ENCODE assay signal across 13 cellular contexts in the genomic region with DNA sequence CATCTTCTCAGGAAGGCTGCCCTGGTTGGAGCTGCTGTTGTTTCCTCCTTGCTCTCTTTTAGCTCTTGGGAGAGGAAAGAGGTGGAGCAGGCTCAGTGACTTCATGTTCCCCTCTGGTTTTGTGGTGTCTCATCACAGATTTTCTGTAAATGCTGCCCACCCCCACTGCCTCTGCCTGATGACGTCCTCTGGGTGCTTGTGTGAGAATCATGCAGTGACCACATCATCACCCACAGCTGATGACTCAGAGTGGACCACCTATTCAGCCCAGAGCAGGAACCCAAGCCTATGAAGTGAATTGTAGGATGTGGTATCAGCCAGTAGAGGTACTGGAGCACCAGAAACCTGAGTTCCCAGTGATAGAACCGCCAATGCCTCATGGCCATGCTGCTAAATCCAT. TPM values are rescaled to one million over a fixed set of nuclear protein-coding genes. Genes with fewer than 3 reads are reported as not detected.
DNase-seq lines count a peak whose midpoint lies in the region; ATAC-seq and TF ChIP-seq lines count a peak whose summit lies in the region.
"Had no signal": no experiment of that assay in that cellular context is flagged by ENCODE, and none has a peak within 500 bp of the region (broad histone marks: within the 10 kb centered on the region; RNA-seq: fewer than 3 reads in every experiment).

A gene with protein sequence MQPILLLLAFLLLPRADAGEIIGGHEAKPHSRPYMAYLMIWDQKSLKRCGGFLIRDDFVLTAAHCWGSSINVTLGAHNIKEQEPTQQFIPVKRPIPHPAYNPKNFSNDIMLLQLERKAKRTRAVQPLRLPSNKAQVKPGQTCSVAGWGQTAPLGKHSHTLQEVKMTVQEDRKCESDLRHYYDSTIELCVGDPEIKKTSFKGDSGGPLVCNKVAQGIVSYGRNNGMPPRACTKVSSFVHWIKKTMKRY (minus strand): TSS at position 33 of the 400 bp plus-strand sequence. CDS start 30 bp downstream, at position 3.

- TF ChIP-seq CTCF in dorsolateral prefrontal cortex (IDR thresholded peaks at IDR 0.05 in 54 of 56, conservative IDR thresholded peaks at IDR 0.05 in 2 of 56; ENCODE audit: low read depth in 1 of 56, partially characterized antibody in 56 of 56) (no peak), type B pancreatic cell (conservative IDR thresholded peaks at IDR 0.05) (no peak), suprapubic skin (IDR thresholded peaks at IDR 0.05) (no peak)

- H3K36me3 ChIP-seq in suprapubic skin = no peaks in the 10 kb centered on the region
- H3K36me3 ChIP-seq: BLaER1 treated with 17β-estradiol and CSF1 and Interleukin-3, amounts not matched to agents 10 nM and 100 nM; thyroid gland had no signal

- no peaks in the 10 kb centered on the region for H3K4me1 ChIP-seq in suprapubic skin

- H3K4me3 ChIP-seq in dorsolateral prefrontal cortex = no peak within 1 kb of the TSS
- no peak within 1 kb of the TSS for H3K4me3 ChIP-seq in suprapubic skin
- H3K4me3 ChIP-seq: BLaER1 treated with 17β-estradiol and CSF1 and Interleukin-3, amounts not matched to agents 10 nM and 100 nM; thyroid gland had no signal

- no peaks in the 10 kb centered on the region for H3K9me3 Mint-ChIP-seq in effector memory CD8-positive, alpha-beta T cell
- no peaks in the 10 kb centered on the region for H3K9me3 Mint-ChIP-seq in type B pancreatic cell

- ATAC-seq in GM19351 (IDR thresholded peaks at IDR 0.05; ENCODE audit: unreplicated experiment) (peak; percentile 62), HG02938 (IDR thresholded peaks at IDR 0.05; ENCODE audit: unreplicated experiment) (no peak)
- ATAC-seq in effector memory CD8-positive, alpha-beta T cell (replicated peaks) = peak; percentile 96

- intact Hi-C loops in dorsolateral prefrontal cortex (cut with DNase I) = no loop called here

- TF ChIP-seq POLR2A in suprapubic skin (IDR thresholded peaks at IDR 0.05) = no peak

- TF ChIP-seq EP300 in suprapubic skin (IDR thresholded peaks at IDR 0.05) = no peak

- peaks cover 42 to 43% of the 10 kb centered on the region in 2 donors for H3K4me1 Mint-ChIP-seq in effector memory CD8-positive, alpha-beta T cell (ENCODE audit: low read depth in 2 of 2)
- no peaks in the 10 kb centered on the region for H3K4me1 Mint-ChIP-seq in type B pancreatic cell (ENCODE audit: unreplicated experiment)

- WGBS in suprapubic skin = 59% methylated on average over 2 of the region's 2 CpGs

- no peaks in the 10 kb centered on the region for H3K27me3 Mint-ChIP-seq in effector memory CD8-positive, alpha-beta T cell
- no peaks in the 10 kb centered on the region for H3K27me3 Mint-ChIP-seq in type B pancreatic cell

- H3K9me3 ChIP-seq in suprapubic skin = no peaks in the 10 kb centered on the region
- H3K9me3 ChIP-seq: BLaER1 treated with 17β-estradiol and CSF1 and Interleukin-3, amounts not matched to agents 10 nM and 100 nM; thyroid gland had no signal

- peaks cover 47% of the 10 kb centered on the region for H3K36me3 Mint-ChIP-seq in effector memory CD8-positive, alpha-beta T cell (ENCODE audit: insufficient read depth)
- no peaks in the 10 kb centered on the region for H3K36me3 Mint-ChIP-seq in type B pancreatic cell

- peak; percentile 27 to 32 for DNase-seq in activated CD8-positive, alpha-beta memory T cell treated with anti-CD3 and anti-CD28 coated beads for 1 hour (ENCODE audit: extremely low read depth in 1 of 2, low read depth in 1 of 2)
- peak; percentile 73 to 85 (median 78) for DNase-seq in effector memory CD8-positive, alpha-beta T cell
- DNase-seq in stimulated activated CD8-positive, alpha-beta memory T cell treated with anti-CD3 and anti-CD28 coated beads, Interleukin-12 subunit alpha, Interleukin-12 subunit beta, amount 100 ng/mL, for 4 hours (ENCODE audit: low read depth) = peak; percentile 69
- DNase-seq in dorsolateral prefrontal cortex (no peak), type B pancreatic cell (ENCODE audit: extremely low spot score, unreplicated experiment) (no peak), suprapubic skin (ENCODE audit: low spot score in 2 of 2) (no peak)
- DNase-seq: erythroblast, NCI-H1694, thyroid gland had no signal

- H3K27ac Mint-ChIP-seq in effector memory CD8-positive, alpha-beta T cell = peak within 1 kb of the TSS; percentile 97 to 98
- no peak within 1 kb of the TSS for H3K27ac Mint-ChIP-seq in type B pancreatic cell

- no peak within 1 kb of the TSS for H3K27ac ChIP-seq in dorsolateral prefrontal cortex
- no peak within 1 kb of the TSS for H3K27ac ChIP-seq in suprapubic skin
- H3K27ac ChIP-seq: BLaER1 treated with 17β-estradiol and CSF1 and Interleukin-3, amounts not matched to agents 10 nM and 100 nM; thyroid gland had no signal

- H3K4me3 Mint-ChIP-seq in effector memory CD8-positive, alpha-beta T cell = peak within 1 kb of the TSS; percentile 87 to 88
- H3K4me3 Mint-ChIP-seq in type B pancreatic cell = no peak within 1 kb of the TSS

- peaks cover 0 to 4% (median 0%) of the 10 kb centered on the region in 45 donors for H3K27me3 ChIP-seq in dorsolateral prefrontal cortex
- H3K27me3 ChIP-seq in suprapubic skin = no peaks in the 10 kb centered on the region
- H3K27me3 ChIP-seq: BLaER1 treated with 17β-estradiol and CSF1 and Interleukin-3, amounts not matched to agents 10 nM and 100 nM; thyroid gland had no signal

RNA-seq across cellular contexts. Expression of the gene that starts here (rescaled TPM):
- total RNA-seq in dorsolateral prefrontal cortex (1 to 10 TPM in 14 of 120 experiments, under 1 TPM in 9, not detected in 97; 0.61 to 3.4 (median 1.1) TPM), type B pancreatic cell (ENCODE audit: low replicate concordance) (not detected in 2 replicates), suprapubic skin (under 1 TPM in 1 of 4 donors, not detected in 3; 0.72 TPM)
- total RNA-seq: H1 had no signal

Comparison
In these comparisons a context has a peak if more than half of its experiments do, and no peak if none do; other contexts are left out.
1. DNase-seq: peak in activated CD8-positive, alpha-beta memory T cell treated with anti-CD3 and anti-CD28 coated beads for 1 hour (2 of 2), effector memory CD8-positive, alpha-beta T cell (3 of 3) and stimulated activated CD8-positive, alpha-beta memory T cell treated with anti-CD3 and anti-CD28 coated beads, Interleukin-12 subunit alpha, Interleukin-12 subunit beta, amount 100 ng/mL, for 4 hours (single experiment); none in dorsolateral prefrontal cortex (0 of 10), type B pancreatic cell (single experiment) and suprapubic skin (0 of 2).